In genomic region chr13:40922437-40923040, GRCh38 we compare ENCODE assay signal across 9 cellular contexts.
DNase-seq lines count a peak whose midpoint lies in the region; ATAC-seq and TF ChIP-seq lines count a peak whose summit lies in the region.
"Had no signal": no experiment of that assay in that cellular context is flagged by ENCODE, and none has a peak within 500 bp of the region (broad histone marks: within the 10 kb centered on the region; RNA-seq: fewer than 3 reads in every experiment).

No MANE protein-coding gene starts in this region.

- peaks cover 2% of the 10 kb centered on the region for H3K36me3 Mint-ChIP-seq in neural progenitor cell

- peaks cover 23% of the 10 kb centered on the region for H3F3A ChIP-seq in neural progenitor cell (ENCODE audit: low read depth)

- no peaks in the 10 kb centered on the region for H3K27me3 Mint-ChIP-seq in neural progenitor cell (ENCODE audit: insufficient read depth, low read depth)

- no peak for TF ChIP-seq POLR2A in erythroblast (IDR thresholded peaks at IDR 0.05; ENCODE audit: low read length)

- H2AFZ ChIP-seq in DND-41 (ENCODE audit: low read depth, low read length) (peak overlapping the region; percentile 17; the same call in 1 of the 2 replicates), neural progenitor cell (replicated peaks) (peak overlapping the region; percentile 79)

- peaks cover 14% of the 10 kb centered on the region for H3K4me1 Mint-ChIP-seq in neural progenitor cell

- H3K27ac ChIP-seq in DND-41 (ENCODE audit: low read length) = no peak overlapping the region
- H3K27ac ChIP-seq in neural progenitor cell = no peak overlapping the region

- H3K4me1 ChIP-seq in DND-41 (ENCODE audit: insufficient read depth, low read length) (peaks cover 20% of the 10 kb centered on the region), neural progenitor cell (peaks cover 4% of the 10 kb centered on the region)

- H3K36me3 ChIP-seq in DND-41 (ENCODE audit: insufficient read depth, low read length) = no peaks in the 10 kb centered on the region
- no peaks in the 10 kb centered on the region for H3K36me3 ChIP-seq in neural progenitor cell
- H3K36me3 ChIP-seq: ascending aorta had no signal

- in situ Hi-C loops in GM13977 (cut with MboI; ENCODE audit: low pct_unique_long_range_greater_than_20kb, low sequenced_read_pairs, unreplicated experiment) = no loop called here

- H3K9me3 ChIP-seq in DND-41 (ENCODE audit: insufficient read depth, low read length, severe bottlenecking) (no peaks in the 10 kb centered on the region), neural progenitor cell (ENCODE audit: low read depth) (no peaks in the 10 kb centered on the region)
- H3K9me3 ChIP-seq: ascending aorta had no signal

- H3K4me3 ChIP-seq in DND-41 (ENCODE audit: low read depth in 1 of 2, low read length in 2 of 2) = no peak overlapping the region
- no peak overlapping the region for H3K4me3 ChIP-seq in neural progenitor cell

- TF ChIP-seq CTCF in DND-41 (IDR thresholded peaks at IDR 0.05; ENCODE audit: borderline replicate concordance, extremely low read depth, low read length, poor library complexity, severe bottlenecking) (no peak), neural progenitor cell (IDR thresholded peaks at IDR 0.05) (no peak), GM13977 (IDR thresholded peaks at IDR 0.05; ENCODE audit: extremely low read depth, insufficient read depth, missing control alignments) (no peak)

- DNase-seq in DND-41 = no peak
- DNase-seq in NAMALWA (ENCODE audit: low spot score) = peak; percentile 21
- DNase-seq in erythroblast (lab: John Stamatoyannopoulos, UW) = peak; percentile 19 to 26
- DNase-seq in neural progenitor cell (ENCODE audit: low spot score) = peak; percentile 11
- DNase-seq in hepatic stellate cell (ENCODE audit: low spot score) = no peak
- no peak for DNase-seq in GM13977 (ENCODE audit: low spot score)
- DNase-seq: PC-3 had no signal

- peaks cover 3% of the 10 kb centered on the region for H3K9me3 Mint-ChIP-seq in neural progenitor cell

- no peak overlapping the region for H3K9ac ChIP-seq in DND-41 (ENCODE audit: low read depth, low read length)
- H3K9ac ChIP-seq in neural progenitor cell = no peak overlapping the region

- H3K27ac Mint-ChIP-seq in neural progenitor cell = no peak overlapping the region

- H3K79me2 ChIP-seq in DND-41 (ENCODE audit: insufficient read depth, low read length) (peaks cover 33% of the 10 kb centered on the region), neural progenitor cell (ENCODE audit: low read depth) (peaks cover 22% of the 10 kb centered on the region)

- peak overlapping the region; percentile 74 for H3K4me3 Mint-ChIP-seq in neural progenitor cell

- H3K27me3 ChIP-seq in DND-41 (ENCODE audit: insufficient read depth, low read length, poor library complexity) = no peaks in the 10 kb centered on the region
- no peaks in the 10 kb centered on the region for H3K27me3 ChIP-seq in neural progenitor cell
- H3K27me3 ChIP-seq: ascending aorta had no signal

- ATAC-seq in DND-41 (ENCODE audit: insufficient read depth, low read depth) (no peak), HG02938 (IDR thresholded peaks at IDR 0.05; ENCODE audit: unreplicated experiment) (no peak)

- H3K4me2 ChIP-seq in DND-41 (ENCODE audit: insufficient read depth, low read length) = no peak overlapping the region
- H3K4me2 ChIP-seq in neural progenitor cell = no peak overlapping the region

- H4K20me1 ChIP-seq in DND-41 (ENCODE audit: insufficient read depth, low read length) (no peaks in the 10 kb centered on the region), neural progenitor cell (ENCODE audit: low read depth) (no peaks in the 10 kb centered on the region)

Comparison
In these comparisons a context has a peak if more than half of its experiments do, and no peak if none do; other contexts are left out.
1. DNase-seq: peak in NAMALWA (single experiment), erythroblast (2 of 2) and neural progenitor cell (single experiment); none in DND-41 (single experiment), hepatic stellate cell (single experiment) and GM13977 (single experiment).